ENCODE assay signal across 1 cellular context in genomic region chr6:4909063-4909645, GRCh38.
TF ChIP-seq lines count a peak whose summit lies in the region.

No MANE protein-coding gene starts in this region.

TF ChIP-seq in HEK293, 187 proteins besides CTCF, POLR2A, EP300 and RAD21 (continued from another document):
- TF ChIP-seq ZBTB10 (tag by site-specific recombination; IDR thresholded peaks at IDR 0.05) (no peak), ZBTB7A (tag by site-specific recombination; IDR thresholded peaks at IDR 0.05; ENCODE audit: low read depth) (no peak), ZNF211 (tag by site-specific recombination; IDR thresholded peaks at IDR 0.05; ENCODE audit: low read depth) (no peak), ZNF138 (tag by site-specific recombination; IDR thresholded peaks at IDR 0.05; ENCODE audit: borderline replicate concordance) (no peak), ZNF335 (tag by site-specific recombination; conservative IDR thresholded peaks at IDR 0.05) (no peak)
- TF ChIP-seq, protein P1, sequence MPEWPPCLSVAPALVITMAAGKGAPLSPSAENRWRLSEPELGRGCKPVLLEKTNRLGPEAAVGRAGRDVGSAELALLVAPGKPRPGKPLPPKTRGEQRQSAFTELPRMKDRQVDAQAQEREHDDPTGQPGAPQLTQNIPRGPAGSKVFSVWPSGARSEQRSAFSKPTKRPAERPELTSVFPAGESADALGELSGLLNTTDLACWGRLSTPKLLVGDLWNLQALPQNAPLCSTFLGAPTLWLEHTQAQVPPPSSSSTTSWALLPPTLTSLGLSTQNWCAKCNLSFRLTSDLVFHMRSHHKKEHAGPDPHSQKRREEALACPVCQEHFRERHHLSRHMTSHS (tag by site-specific recombination; IDR thresholded peaks at IDR 0.05): no peak
